1 cellular context compared by ENCODE assay signal in the genomic region with DNA sequence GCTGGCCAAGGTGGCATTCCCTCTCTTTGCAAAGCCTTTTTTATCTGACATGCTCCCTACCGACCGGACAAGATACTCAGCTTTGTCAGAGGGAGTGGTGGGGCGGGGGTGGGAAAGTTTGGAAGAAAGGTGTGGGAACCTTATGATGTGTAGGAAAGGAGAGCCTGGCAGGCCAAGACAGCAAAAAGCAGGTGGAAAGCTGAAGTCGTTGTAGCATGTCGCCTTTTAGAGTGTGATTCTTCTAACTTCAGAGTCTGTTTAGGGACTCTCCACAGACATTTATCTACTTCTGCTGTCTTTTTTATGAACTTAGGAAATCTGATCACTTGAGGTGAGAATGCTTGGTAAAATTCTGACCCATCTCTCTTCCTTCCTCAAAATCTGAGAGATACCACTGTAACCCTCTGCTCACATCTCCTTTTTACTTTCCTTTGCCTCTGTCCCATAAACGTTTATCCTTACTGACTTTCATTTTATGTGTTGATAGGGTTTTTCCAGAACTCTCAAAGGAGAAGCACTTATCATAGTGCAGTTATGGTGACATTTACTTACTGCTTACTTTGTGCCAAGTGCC.
A peak's percentile ranks its signal among the peaks of the same experiment; 100 is the strongest.
TF ChIP-seq lines count a peak whose summit lies in the region.

No MANE protein-coding gene starts in this region.

TF ChIP-seq in GM12878, 131 proteins besides CTCF, POLR2A, EP300 and RAD21:
- 0 out of 2 replicates have a peak, but pooled peaks have one; percentile 49 for TF ChIP-seq MTA3 (IDR thresholded peaks at IDR 0.05; ENCODE audit: borderline replicate concordance, low read length)
- peak; percentile 55 for TF ChIP-seq RUNX3 (IDR thresholded peaks at IDR 0.05; ENCODE audit: low read length)
- TF ChIP-seq CREM (IDR thresholded peaks at IDR 0.05; ENCODE audit: low read depth): peak; percentile 27; the same call in 1 of the 2 replicates
- TF ChIP-seq STAT3 (IDR thresholded peaks at IDR 0.05; ENCODE audit: low read depth, low read length): no peak
- peak; percentile 43; the same call in 1 of the 2 replicates for TF ChIP-seq JUNB (IDR thresholded peaks at IDR 0.05)
- peak in 1 of 2 experiments; percentile 55; a peak in 1 of 4 replicates for TF ChIP-seq ETV6 (conservative IDR thresholded peaks at IDR 0.05 in 1 of 2, IDR thresholded peaks at IDR 0.05 in 1 of 2; ENCODE audit: borderline replicate concordance in 1 of 2, low read depth in 1 of 2)
- peak; percentile 70 for TF ChIP-seq SPI1 (IDR thresholded peaks at IDR 0.05; ENCODE audit: borderline replicate concordance, insufficient read depth, low read depth, low read length)
- peak; percentile 65 for TF ChIP-seq IKZF1 (conservative IDR thresholded peaks at IDR 0.05)
- TF ChIP-seq IRF4 (IDR thresholded peaks at IDR 0.05; ENCODE audit: low read depth, low read length): 0 out of 2 replicates have a peak, but pooled peaks have one; percentile 33
- TF ChIP-seq EED (IDR thresholded peaks at IDR 0.05; ENCODE audit: low read depth): peak; percentile 54; the same call in 1 of the 2 replicates
- no peak for TF ChIP-seq POLR2AphosphoS2 (IDR thresholded peaks at IDR 0.05; ENCODE audit: low read depth, low read length)
- no peak for TF ChIP-seq BACH1 (IDR thresholded peaks at IDR 0.05; ENCODE audit: borderline replicate concordance)
- no peak for TF ChIP-seq TAF1 (IDR thresholded peaks at IDR 0.05; ENCODE audit: borderline replicate concordance, low read depth, low read length)
- peak; percentile 70 for TF ChIP-seq NFIC (IDR thresholded peaks at IDR 0.05; ENCODE audit: low read depth, low read length)
- TF ChIP-seq IKZF2 (IDR thresholded peaks at IDR 0.05): peak in 1 of 2 experiments; percentile 56; a peak in 2 of 4 replicates
- TF ChIP-seq, protein P1, sequence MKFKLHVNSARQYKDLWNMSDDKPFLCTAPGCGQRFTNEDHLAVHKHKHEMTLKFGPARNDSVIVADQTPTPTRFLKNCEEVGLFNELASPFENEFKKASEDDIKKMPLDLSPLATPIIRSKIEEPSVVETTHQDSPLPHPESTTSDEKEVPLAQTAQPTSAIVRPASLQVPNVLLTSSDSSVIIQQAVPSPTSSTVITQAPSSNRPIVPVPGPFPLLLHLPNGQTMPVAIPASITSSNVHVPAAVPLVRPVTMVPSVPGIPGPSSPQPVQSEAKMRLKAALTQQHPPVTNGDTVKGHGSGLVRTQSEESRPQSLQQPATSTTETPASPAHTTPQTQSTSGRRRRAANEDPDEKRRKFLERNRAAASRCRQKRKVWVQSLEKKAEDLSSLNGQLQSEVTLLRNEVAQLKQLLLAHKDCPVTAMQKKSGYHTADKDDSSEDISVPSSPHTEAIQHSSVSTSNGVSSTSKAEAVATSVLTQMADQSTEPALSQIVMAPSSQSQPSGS (IDR thresholded peaks at IDR 0.05; ENCODE audit: low read length): peak; percentile 50; the same call in 1 of the 2 replicates
- peak; percentile 34; the same call in 1 of the 2 replicates for TF ChIP-seq TCF7 (IDR thresholded peaks at IDR 0.05; ENCODE audit: borderline replicate concordance)
- peak; percentile 79 for TF ChIP-seq FOXM1 (IDR thresholded peaks at IDR 0.05; ENCODE audit: low read depth, low read length)
- TF ChIP-seq, protein P2, sequence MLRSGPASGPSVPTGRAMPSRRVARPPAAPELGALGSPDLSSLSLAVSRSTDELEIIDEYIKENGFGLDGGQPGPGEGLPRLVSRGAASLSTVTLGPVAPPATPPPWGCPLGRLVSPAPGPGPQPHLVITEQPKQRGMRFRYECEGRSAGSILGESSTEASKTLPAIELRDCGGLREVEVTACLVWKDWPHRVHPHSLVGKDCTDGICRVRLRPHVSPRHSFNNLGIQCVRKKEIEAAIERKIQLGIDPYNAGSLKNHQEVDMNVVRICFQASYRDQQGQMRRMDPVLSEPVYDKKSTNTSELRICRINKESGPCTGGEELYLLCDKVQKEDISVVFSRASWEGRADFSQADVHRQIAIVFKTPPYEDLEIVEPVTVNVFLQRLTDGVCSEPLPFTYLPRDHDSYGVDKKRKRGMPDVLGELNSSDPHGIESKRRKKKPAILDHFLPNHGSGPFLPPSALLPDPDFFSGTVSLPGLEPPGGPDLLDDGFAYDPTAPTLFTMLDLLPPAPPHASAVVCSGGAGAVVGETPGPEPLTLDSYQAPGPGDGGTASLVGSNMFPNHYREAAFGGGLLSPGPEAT (IDR thresholded peaks at IDR 0.05; ENCODE audit: low read depth): peak; percentile 71; the same call in 1 of the 2 replicates
